Comparison of ENCODE assay signal across 14 cellular contexts in genomic region chr2:47064076-47064475, GRCh38.
A peak's percentile ranks its signal among the peaks of the same experiment; 100 is the strongest.
DNase-seq lines count a peak whose midpoint lies in the region; ATAC-seq and TF ChIP-seq lines count a peak whose summit lies in the region.
"Had no signal": no experiment of that assay in that cellular context is flagged by ENCODE, and none has a peak within 500 bp of the region (broad histone marks: within the 10 kb centered on the region; RNA-seq: fewer than 3 reads in every experiment).

No MANE protein-coding gene starts in this region.

- H3K4me1 Mint-ChIP-seq in Caco-2 (ENCODE audit: low read depth, unreplicated experiment), result peaks cover 48% of the 10 kb centered on the region
- peaks cover 5 to 29% (median 21%) of the 10 kb centered on the region in 7 donors for H3K4me1 Mint-ChIP-seq in naive thymus-derived CD4-positive, alpha-beta T cell

- H3K9me3 ChIP-seq in Caco-2 (no peaks in the 10 kb centered on the region), gastroesophageal sphincter (no peaks in the 10 kb centered on the region), gastrocnemius medialis (no peaks in the 10 kb centered on the region)
- no peaks in the 10 kb centered on the region for H3K9me3 ChIP-seq in naive thymus-derived CD4-positive, alpha-beta T cell (ENCODE audit: control insufficient read depth in 2 of 3, low read length in 3 of 3)
- H3K9me3 ChIP-seq: adrenal gland had no signal

- TF ChIP-seq EP300 in gastroesophageal sphincter (IDR thresholded peaks at IDR 0.05), result no peak

- DNase-seq in Caco-2 (no peak), gastrocnemius medialis (no peak), EL (no peak)
- DNase-seq in naive thymus-derived CD4-positive, alpha-beta T cell, result no peak
- DNase-seq in effector CD8-positive, alpha-beta T cell (lab: John Stamatoyannopoulos, UW), result no peak
- DNase-seq: activated T-cell treated with anti-CD3 and anti-CD28 coated beads, Interleukin-2, amount 50 U/mL, for 48 hours; adrenal gland; CD4-positive, alpha-beta T cell; Karpas-422; NCI-H1694; T-cell had no signal

- peaks cover 60% of the 10 kb centered on the region for H3K36me3 Mint-ChIP-seq in Caco-2 (ENCODE audit: insufficient read depth, unreplicated experiment)
- H3K36me3 Mint-ChIP-seq in naive thymus-derived CD4-positive, alpha-beta T cell, result peaks cover 0 to 41% (median 6%) of the 10 kb centered on the region in 5 donors

- WGBS in gastroesophageal sphincter (ENCODE audit: low coverage in 1 of 2), 2 donors, result 60% methylated on average over 1 of the region's 4 CpGs; no CpG with 5 or more reads in 1 of the 2 donors

- CTCF ChIA-PET in Caco-2 (lab: Charles Lee), result no interaction called here
- CTCF ChIA-PET in naive thymus-derived CD4-positive, alpha-beta T cell (lab: Charles Lee), result no interaction called here

- H3K9me3 Mint-ChIP-seq in Caco-2 (ENCODE audit: unreplicated experiment), result no peaks in the 10 kb centered on the region
- no peaks in the 10 kb centered on the region for H3K9me3 Mint-ChIP-seq in naive thymus-derived CD4-positive, alpha-beta T cell
- H3K9me3 Mint-ChIP-seq: CD4-positive, alpha-beta T cell; T-cell had no signal

- H3K27ac ChIP-seq in angular gyrus (ENCODE audit: low read depth, low read length) (peak overlapping the region; percentile 86), gastroesophageal sphincter (peak overlapping the region in 3 of 4 donors; percentile 58 to 94 (median 60)), gastrocnemius medialis (peak overlapping the region; percentile 7 to 74 (median 52))
- H3K27ac ChIP-seq in naive thymus-derived CD4-positive, alpha-beta T cell (ENCODE audit: low read depth, low read length), result no peak overlapping the region

- no peaks in the 10 kb centered on the region for H3K27me3 ChIP-seq in Caco-2 (replicated peaks; ENCODE audit: control insufficient read depth, insufficient read depth, low read length)
- H3K27me3 ChIP-seq in gastroesophageal sphincter, result no peaks in the 10 kb centered on the region
- H3K27me3 ChIP-seq in gastrocnemius medialis, result no peaks in the 10 kb centered on the region
- no peaks in the 10 kb centered on the region for H3K27me3 ChIP-seq in naive thymus-derived CD4-positive, alpha-beta T cell (ENCODE audit: control insufficient read depth in 2 of 2, insufficient read depth in 2 of 2, low read length in 2 of 2)
- H3K27me3 ChIP-seq: adrenal gland had no signal

- H3K27ac Mint-ChIP-seq in Caco-2 (ENCODE audit: unreplicated experiment), result peak overlapping the region; percentile 82
- no peak overlapping the region for H3K27ac Mint-ChIP-seq in naive thymus-derived CD4-positive, alpha-beta T cell
- H3K27ac Mint-ChIP-seq: CD4-positive, alpha-beta T cell had no signal

- H3K4me3 Mint-ChIP-seq in Caco-2 (ENCODE audit: unreplicated experiment), result no peak overlapping the region
- no peak overlapping the region for H3K4me3 Mint-ChIP-seq in naive thymus-derived CD4-positive, alpha-beta T cell
- H3K4me3 Mint-ChIP-seq: CD4-positive, alpha-beta T cell; T-cell had no signal

- in situ Hi-C loops in gastrocnemius medialis (cut with MboI; ENCODE audit: low sequenced_read_pairs in 4 of 4), result no loop called here

- BruUV-seq in Caco-2 (replicated peaks; lab: Mats Ljungman, UMichigan), result no TSS peak

- H3K36me3 ChIP-seq in Caco-2 (ENCODE audit: control insufficient read depth, insufficient read depth, low read length) (0 out of 2 replicates have a peak, but pooled peaks cover 1% of the 10 kb centered on the region), gastroesophageal sphincter (peaks cover 0 to 26% of the 10 kb centered on the region in 2 donors), gastrocnemius medialis (no peaks in the 10 kb centered on the region)
- H3K36me3 ChIP-seq in naive thymus-derived CD4-positive, alpha-beta T cell (ENCODE audit: control insufficient read depth in 2 of 3, insufficient read depth in 3 of 3, low read length in 3 of 3), result peaks cover 0 to 37% (median 0%) of the 10 kb centered on the region in 3 experiments
- H3K36me3 ChIP-seq: adrenal gland had no signal

- H3K27me3 Mint-ChIP-seq in Caco-2 (ENCODE audit: insufficient read depth, unreplicated experiment), result no peaks in the 10 kb centered on the region
- no peaks in the 10 kb centered on the region for H3K27me3 Mint-ChIP-seq in naive thymus-derived CD4-positive, alpha-beta T cell
- H3K27me3 Mint-ChIP-seq: CD4-positive, alpha-beta T cell; T-cell had no signal

- POLR2A ChIA-PET in Caco-2 (lab: Charles Lee), result no interaction called here
- POLR2A ChIA-PET in naive thymus-derived CD4-positive, alpha-beta T cell (lab: Charles Lee), result no interaction called here

- H3K4me1 ChIP-seq in Caco-2 (peaks cover 52% of the 10 kb centered on the region), gastroesophageal sphincter (peaks cover 11 to 94% (median 56%) of the 10 kb centered on the region in 3 donors), gastrocnemius medialis (peaks cover 61 to 63% of the 10 kb centered on the region in 2 donors)
- H3K4me1 ChIP-seq in naive thymus-derived CD4-positive, alpha-beta T cell (ENCODE audit: control insufficient read depth in 2 of 2, insufficient read depth in 2 of 2, low read length in 2 of 2), result no peaks in the 10 kb centered on the region

- ATAC-seq in gastroesophageal sphincter (no peak), gastrocnemius medialis (peak in 1 of 2 donors; percentile 42), HG02938 (IDR thresholded peaks at IDR 0.05; ENCODE audit: unreplicated experiment) (no peak)
- ATAC-seq in naive thymus-derived CD4-positive, alpha-beta T cell, result no peak
- ATAC-seq: T-cell had no signal

- TF ChIP-seq CTCF in Caco-2 (IDR thresholded peaks at IDR 0.05; ENCODE audit: insufficient read depth in 1 of 2, low read depth in 1 of 2, low read length in 1 of 2, severe bottlenecking in 1 of 2, unreplicated experiment in 1 of 2), result no peak
- TF ChIP-seq CTCF in gastroesophageal sphincter (IDR thresholded peaks at IDR 0.05), result no peak
- no peak for TF ChIP-seq CTCF in gastrocnemius medialis (IDR thresholded peaks at IDR 0.05 in 4 of 5, conservative IDR thresholded peaks at IDR 0.05 in 1 of 5)

- TF ChIP-seq POLR2A in gastroesophageal sphincter (IDR thresholded peaks at IDR 0.05), result no peak
- TF ChIP-seq POLR2A in gastrocnemius medialis (IDR thresholded peaks at IDR 0.05), result no peak

- H3K4me3 ChIP-seq in Caco-2 (ENCODE audit: low read depth, low read length) (no peak overlapping the region), gastroesophageal sphincter (no peak overlapping the region), gastrocnemius medialis (no peak overlapping the region)
- H3K4me3 ChIP-seq in naive thymus-derived CD4-positive, alpha-beta T cell (ENCODE audit: low read length), result no peak overlapping the region
- H3K4me3 ChIP-seq: adrenal gland had no signal

- intact Hi-C loops in Caco-2 (cut with micrococcal nuclease; ENCODE audit: unreplicated experiment) (no loop called here), gastrocnemius medialis (cut with DNase I; ENCODE audit: low total_unique reads) (no loop called here)
- intact Hi-C loops in naive thymus-derived CD4-positive, alpha-beta T cell (cut with micrococcal nuclease), result no loop called here
